11 cellular contexts compared by ENCODE assay signal in the genomic region with DNA sequence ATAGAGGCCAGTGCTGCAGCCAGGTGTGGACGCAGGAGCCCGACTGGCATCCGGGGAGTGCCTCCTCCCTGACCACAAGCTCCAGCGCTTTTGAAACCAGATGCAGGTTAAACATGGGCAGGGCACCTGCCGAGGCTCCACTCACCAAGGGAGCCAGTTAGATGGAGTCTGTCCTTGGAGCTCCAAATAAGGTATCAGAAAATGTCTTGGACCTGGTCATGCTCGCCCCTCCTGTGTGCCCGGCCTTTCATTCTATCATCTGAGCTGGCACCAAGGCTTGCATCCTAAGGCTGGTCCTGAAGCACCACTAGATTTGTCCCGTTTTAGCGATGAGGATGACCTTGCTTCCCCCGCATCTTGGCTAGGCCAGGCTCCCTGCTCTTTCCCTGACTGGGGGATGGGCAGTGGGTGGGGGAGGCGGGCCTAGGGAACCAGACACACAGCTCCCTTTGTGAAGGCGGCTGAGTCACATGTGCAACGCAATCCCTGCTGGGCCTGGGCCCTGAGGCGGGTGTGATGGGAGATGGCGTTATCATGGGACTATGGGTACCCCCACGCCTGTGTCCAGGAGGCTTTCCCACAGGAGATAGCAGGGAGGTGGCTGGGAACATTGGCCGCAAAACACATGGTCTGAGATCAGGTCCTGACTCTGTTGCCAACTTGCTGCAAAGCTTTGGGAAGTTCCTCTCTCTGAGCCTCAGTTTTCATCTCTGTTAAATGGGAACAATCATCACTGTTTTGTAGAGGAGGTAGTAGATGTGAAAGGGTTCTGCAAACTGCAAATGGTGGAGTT. TPM values are rescaled to one million over a fixed set of nuclear protein-coding genes. Genes with fewer than 3 reads are reported as not detected.
DNase-seq lines count a peak whose midpoint lies in the region; ATAC-seq and TF ChIP-seq lines count a peak whose summit lies in the region.
"Had no signal": no experiment of that assay in that cellular context is flagged by ENCODE, and none has a peak within 500 bp of the region (broad histone marks: within the 10 kb centered on the region; RNA-seq: fewer than 3 reads in every experiment).

No MANE protein-coding gene starts in this region.

- H3K4me3 ChIP-seq in MG63, result no peak overlapping the region

- no peak overlapping the region for H3K27ac ChIP-seq in CD4-positive, alpha-beta T cell (ENCODE audit: low read depth, low read length)
- H3K27ac ChIP-seq: VCaP had no signal

- H3K36me3 ChIP-seq in MG63, result no peaks in the 10 kb centered on the region

- no peak for TF ChIP-seq CTCF in chondrocyte (IDR thresholded peaks at IDR 0.05)
- TF ChIP-seq CTCF in mesothelial cell of epicardium (IDR thresholded peaks at IDR 0.05; ENCODE audit: unreplicated experiment), result no peak
- no peak for TF ChIP-seq CTCF in CD4-positive, alpha-beta T cell (IDR thresholded peaks at IDR 0.05)

- H3K4me3 Mint-ChIP-seq in chondrocyte (ENCODE audit: unreplicated experiment) (no peak overlapping the region), mesothelial cell of epicardium (no peak overlapping the region)
- H3K4me3 Mint-ChIP-seq in stimulated activated naive CD8-positive, alpha-beta T cell treated with anti-CD3 and anti-CD28 coated beads, Interleukin-15, amount 100 ng/mL, for 72 hours, result no peak overlapping the region
- no peak overlapping the region for H3K4me3 Mint-ChIP-seq in CD4-positive, alpha-beta T cell
- H3K4me3 Mint-ChIP-seq: CD4-positive, CD25-positive, alpha-beta regulatory T cell had no signal

- DNase-seq in Ammon's horn (ENCODE audit: low spot score), result peak; percentile 90
- DNase-seq in MG63, result peak; percentile 38
- peak; percentile 82 for DNase-seq in chondrocyte (ENCODE audit: low spot score)
- DNase-seq in mesothelial cell of epicardium (ENCODE audit: low spot score in 2 of 2, unreplicated experiment in 2 of 2), result no peak
- DNase-seq in stimulated activated naive CD8-positive, alpha-beta T cell treated with anti-CD3 and anti-CD28 coated beads, Interleukin-15, amount 100 ng/mL, for 72 hours, result no peak
- DNase-seq in CD4-positive, alpha-beta T cell, result no peak
- DNase-seq: CD4-positive, CD25-positive, alpha-beta regulatory T cell; dermis blood vessel endothelial cell had no signal

- H3K36me3 Mint-ChIP-seq in chondrocyte (ENCODE audit: low read depth) (no peaks in the 10 kb centered on the region), mesothelial cell of epicardium (no peaks in the 10 kb centered on the region)
- no peaks in the 10 kb centered on the region for H3K36me3 Mint-ChIP-seq in CD4-positive, alpha-beta T cell (ENCODE audit: low read depth)
- H3K36me3 Mint-ChIP-seq: CD4-positive, CD25-positive, alpha-beta regulatory T cell had no signal

- H3K4me1 Mint-ChIP-seq in chondrocyte (ENCODE audit: low read depth) (peaks cover 64% of the 10 kb centered on the region), mesothelial cell of epicardium (peaks cover 84% of the 10 kb centered on the region)
- H3K4me1 Mint-ChIP-seq in stimulated activated naive CD8-positive, alpha-beta T cell treated with anti-CD3 and anti-CD28 coated beads, Interleukin-15, amount 100 ng/mL, for 72 hours, result peaks cover 63% of the 10 kb centered on the region
- peaks cover 1% of the 10 kb centered on the region for H3K4me1 Mint-ChIP-seq in CD4-positive, alpha-beta T cell (ENCODE audit: low read depth)

- POLR2A ChIA-PET in CD4-positive, alpha-beta T cell (lab: Charles Lee), result no interaction called here

- CTCF ChIA-PET in CD4-positive, alpha-beta T cell (lab: Charles Lee), result no interaction called here

- H3K9me3 ChIP-seq in MG63, result no peaks in the 10 kb centered on the region
- no peaks in the 10 kb centered on the region for H3K9me3 ChIP-seq in CD4-positive, alpha-beta T cell (ENCODE audit: control insufficient read depth, low read length)

- no peak for ATAC-seq in GM19023 (IDR thresholded peaks at IDR 0.05; ENCODE audit: unreplicated experiment)
- ATAC-seq in GM21423 (IDR thresholded peaks at IDR 0.05; ENCODE audit: unreplicated experiment), result no peak
- ATAC-seq in stimulated activated naive CD8-positive, alpha-beta T cell treated with anti-CD3 and anti-CD28 coated beads, Interleukin-15, amount 100 ng/mL, for 72 hours, result no peak
- ATAC-seq in CD4-positive, alpha-beta T cell (ENCODE audit: poor library complexity), result no peak

- H3K27ac Mint-ChIP-seq in chondrocyte (ENCODE audit: unreplicated experiment), result peak overlapping the region; percentile 87
- peak overlapping the region; percentile 50 for H3K27ac Mint-ChIP-seq in mesothelial cell of epicardium
- no peak overlapping the region for H3K27ac Mint-ChIP-seq in stimulated activated naive CD8-positive, alpha-beta T cell treated with anti-CD3 and anti-CD28 coated beads, Interleukin-15, amount 100 ng/mL, for 72 hours
- no peak overlapping the region for H3K27ac Mint-ChIP-seq in CD4-positive, alpha-beta T cell
- H3K27ac Mint-ChIP-seq: CD4-positive, CD25-positive, alpha-beta regulatory T cell had no signal

- intact Hi-C loops in CD4-positive, alpha-beta T cell (cut with DNase I, micrococcal nuclease), result no loop called here

- no peaks in the 10 kb centered on the region for H3K9me3 Mint-ChIP-seq in chondrocyte (ENCODE audit: low read depth)
- H3K9me3 Mint-ChIP-seq in mesothelial cell of epicardium, result no peaks in the 10 kb centered on the region
- H3K9me3 Mint-ChIP-seq in stimulated activated naive CD8-positive, alpha-beta T cell treated with anti-CD3 and anti-CD28 coated beads, Interleukin-15, amount 100 ng/mL, for 72 hours, result no peaks in the 10 kb centered on the region
- H3K9me3 Mint-ChIP-seq in CD4-positive, alpha-beta T cell, result no peaks in the 10 kb centered on the region
- H3K9me3 Mint-ChIP-seq: CD4-positive, CD25-positive, alpha-beta regulatory T cell had no signal

- no peaks in the 10 kb centered on the region for H3K27me3 Mint-ChIP-seq in chondrocyte (ENCODE audit: low read depth)
- H3K27me3 Mint-ChIP-seq in mesothelial cell of epicardium (ENCODE audit: low read depth), result peaks cover 1% of the 10 kb centered on the region
- peaks cover 12% of the 10 kb centered on the region for H3K27me3 Mint-ChIP-seq in stimulated activated naive CD8-positive, alpha-beta T cell treated with anti-CD3 and anti-CD28 coated beads, Interleukin-15, amount 100 ng/mL, for 72 hours
- H3K27me3 Mint-ChIP-seq in CD4-positive, alpha-beta T cell, result peaks cover 8% of the 10 kb centered on the region

- H3K27me3 ChIP-seq in MG63, result no peaks in the 10 kb centered on the region
- H3K27me3 ChIP-seq in CD4-positive, alpha-beta T cell (ENCODE audit: control insufficient read depth, insufficient read depth, low read length), result peaks cover 4% of the 10 kb centered on the region

RNA-seq across cellular contexts. Expression of a gene that starts 5.0 kb away (rescaled TPM):
- 1.4 and 1.6 TPM in 2 replicates for total RNA-seq in MG63 (2014; rRNA removed; shearing (Covaris generic); ENCODE audit: low replicate concordance)
- total RNA-seq in chondrocyte (16.8 to 57.8 TPM (median 56.3 TPM) in 3 replicates), mesothelial cell of epicardium (65.8 to 67.1 TPM (median 66.9 TPM) in 3 replicates)
- total RNA-seq in CD4-positive, alpha-beta T cell, result 1 to 10 TPM; 1.8 to 2.3 TPM

RNA-seq across cellular contexts. Expression of a gene that starts 44.7 kb away (rescaled TPM):
- not detected in 2 replicates for total RNA-seq in MG63 (2014; rRNA removed; shearing (Covaris generic); ENCODE audit: low replicate concordance)
- total RNA-seq in chondrocyte (not detected in 3 replicates), mesothelial cell of epicardium (0.38 TPM in 1 of 3 replicates, not detected in the others)
- under 1 TPM in 1 of 2 experiments, not detected in 1; 0.28 TPM for total RNA-seq in CD4-positive, alpha-beta T cell

Comparison
In these comparisons a context has a peak if more than half of its experiments do, and no peak if none do; other contexts are left out.
1. DNase-seq: peak in Ammon's horn (single experiment), MG63 (single experiment) and chondrocyte (single experiment); none in mesothelial cell of epicardium (0 of 2), stimulated activated naive CD8-positive, alpha-beta T cell treated with anti-CD3 and anti-CD28 coated beads, Interleukin-15, amount 100 ng/mL, for 72 hours (0 of 2) and CD4-positive, alpha-beta T cell (0 of 10).
2. H3K27ac Mint-ChIP-seq: peak in chondrocyte (single experiment) and mesothelial cell of epicardium (single experiment); none in stimulated activated naive CD8-positive, alpha-beta T cell treated with anti-CD3 and anti-CD28 coated beads, Interleukin-15, amount 100 ng/mL, for 72 hours (0 of 2) and CD4-positive, alpha-beta T cell (single experiment).